11 cellular contexts compared by ENCODE assay signal in genomic region chr11:66380264-66380663, GRCh38. TPM values are rescaled to one million over a fixed set of nuclear protein-coding genes. Genes with fewer than 3 reads are reported as not detected.
DNase-seq lines count a peak whose midpoint lies in the region; TF ChIP-seq lines count a peak whose summit lies in the region.
"Not testable (repeated sequence)": the region's sequence is repeated elsewhere in the genome, so short reads cannot be mapped to it uniquely, and the experiment has no call there.
"Had no signal": no experiment of that assay in that cellular context is flagged by ENCODE, and none has a peak within 500 bp of the region (broad histone marks: within the 10 kb centered on the region; RNA-seq: fewer than 3 reads in every experiment).

No MANE protein-coding gene starts in this region.

- H3K4me3 ChIP-seq in A673 (ENCODE audit: low read depth, low read length, poor library complexity, severe bottlenecking); HEK293 (ENCODE audit: low read depth, low read length); NB4 (ENCODE audit: low read depth, low read length); WERI-Rb-1 (ENCODE audit: low read depth, low read length); epithelial cell of proximal tubule (ENCODE audit: low read depth, low read length): not testable (repeated sequence)

- not testable (repeated sequence) for TF ChIP-seq POLR2A in NB4 (IDR thresholded peaks at IDR 0.05; ENCODE audit: extremely low read depth, insufficient read length)

- not testable (repeated sequence) for DNase-seq in A673 (ENCODE audit: low spot score)
- DNase-seq in NB4 (ENCODE audit: low read depth) (peak; percentile 35), OCI-M1 (lab: John Stamatoyannopoulos, UW) (peak; percentile 24), WERI-Rb-1 (peak; percentile 60), epithelial cell of proximal tubule (ENCODE audit: low read depth) (peak; percentile 19), renal cortical epithelial cell (ENCODE audit: low read depth) (peak; percentile 84)
- DNase-seq in activated naive CD8-positive, alpha-beta T cell treated with anti-CD3 and anti-CD28 coated beads for 36 hours, result peak; percentile 13

- H3K27me3 Mint-ChIP-seq in activated naive CD8-positive, alpha-beta T cell treated with anti-CD3 and anti-CD28 coated beads for 36 hours, result not testable (repeated sequence)

- not testable (repeated sequence) for H3K9me3 Mint-ChIP-seq in activated naive CD8-positive, alpha-beta T cell treated with anti-CD3 and anti-CD28 coated beads for 36 hours

- H3K27ac ChIP-seq in A673 (ENCODE audit: low read depth, low read length, poor library complexity, severe bottlenecking); HEK293 (ENCODE audit: extremely low read depth, low read depth, low read length): not testable (repeated sequence)
- peak overlapping the region; percentile 35 for H3K27ac ChIP-seq in WERI-Rb-1

- not testable (repeated sequence) for H3K4me1 ChIP-seq in A673 (ENCODE audit: insufficient read depth, low read length, poor library complexity, severe bottlenecking); HEK293 (ENCODE audit: control insufficient read depth, insufficient read depth, low read length)

- TF ChIP-seq CTCF in A673 (conservative IDR thresholded peaks at IDR 0.05; ENCODE audit: low read depth, low read length), result peak; percentile 24; the same call in 1 of the 2 replicates
- not testable (repeated sequence) for TF ChIP-seq CTCF in HEK293 (tag by site-specific recombination; IDR thresholded peaks at IDR 0.05); NB4 (IDR thresholded peaks at IDR 0.05; ENCODE audit: low read depth, low read length); WERI-Rb-1 (IDR thresholded peaks at IDR 0.05; ENCODE audit: low read depth, low read length); epithelial cell of proximal tubule (conservative IDR thresholded peaks at IDR 0.05; ENCODE audit: low read depth, low read length)

- CTCF ChIA-PET in A673 (lab: Charles Lee), result not testable (repeated sequence)
- CTCF ChIA-PET in HEK293 (lab: Yijun Ruan, JAX), result interaction anchor here (1.1 to 2.2 kb wide), 4 partner anchors 8 to 69 kb away, joined by 3 to 17 read pairs (median 6); no protein-coding TSS in a partner anchor

- not testable (repeated sequence) for H3K9me3 ChIP-seq in A673 (ENCODE audit: low read depth, low read length, poor library complexity, severe bottlenecking); HEK293 (ENCODE audit: control insufficient read depth, insufficient read depth, low read depth, low read length); WERI-Rb-1 (ENCODE audit: severe bottlenecking)

- not testable (repeated sequence) for H3K4me3 Mint-ChIP-seq in activated naive CD8-positive, alpha-beta T cell treated with anti-CD3 and anti-CD28 coated beads for 36 hours

- H3K27ac Mint-ChIP-seq in activated naive CD8-positive, alpha-beta T cell treated with anti-CD3 and anti-CD28 coated beads for 36 hours, result not testable (repeated sequence)

- not testable (repeated sequence) for H3K36me3 Mint-ChIP-seq in activated naive CD8-positive, alpha-beta T cell treated with anti-CD3 and anti-CD28 coated beads for 36 hours

- not testable (repeated sequence) for H3K36me3 ChIP-seq in A673 (ENCODE audit: insufficient read depth, low read length, poor library complexity, severe bottlenecking); HEK293 (ENCODE audit: control insufficient read depth in 2 of 2, insufficient read depth in 1 of 2, low read length in 2 of 2); WERI-Rb-1

- POLR2A ChIA-PET in A673 (lab: Charles Lee; ENCODE audit: low non-redundant PET), result not testable (repeated sequence)
- POLR2A ChIA-PET in HEK293 (lab: Yijun Ruan, JAX), result interaction anchor here (1.1 kb wide), 1 partner anchor 8 kb away, joined by 7 read pairs; the partner anchor contains the start of gene SLC29A2

- BruUV-seq in A673 (replicated peaks; lab: Mats Ljungman, UMichigan), result not testable (repeated sequence)

- not testable (repeated sequence) for H3K4me1 Mint-ChIP-seq in activated naive CD8-positive, alpha-beta T cell treated with anti-CD3 and anti-CD28 coated beads for 36 hours

- H3K27me3 ChIP-seq in A673 (replicated peaks; ENCODE audit: insufficient read depth, low read depth, low read length, poor library complexity); WERI-Rb-1 (ENCODE audit: insufficient read depth, low read depth, severe bottlenecking): not testable (repeated sequence)

- intact Hi-C loops in A673 (cut with micrococcal nuclease; ENCODE audit: unreplicated experiment), result not testable (repeated sequence)

TF ChIP-seq in HEK293, 187 proteins besides CTCF, POLR2A, EP300 and RAD21:
- TF ChIP-seq EGR2 (tag by site-specific recombination; IDR thresholded peaks at IDR 0.05; ENCODE audit: low read depth) (0 out of 2 replicates have a peak, but pooled peaks have one; percentile 11), ZNF600 (tag by site-specific recombination; IDR thresholded peaks at IDR 0.05) (peak; percentile 65; the same call in 1 of the 2 replicates), ZNF394 (tag by site-specific recombination; IDR thresholded peaks at IDR 0.05; ENCODE audit: borderline replicate concordance) (peak; percentile 61; the same call in 1 of the 2 replicates), ZBTB44 (tag by site-specific recombination; IDR thresholded peaks at IDR 0.05) (0 out of 2 replicates have a peak, but pooled peaks have one; percentile 9), OSR2 (tag by site-specific recombination; IDR thresholded peaks at IDR 0.05) (peak; percentile 95)

RNA-seq across cellular contexts. Expression of gene SLC29A2, which starts 8.7 kb away (rescaled TPM):
- total RNA-seq in A673 (2021) (60.4 and 62.4 TPM in 2 replicates), epithelial cell of proximal tubule (6.6 and 12.3 TPM in 2 replicates), renal cortical epithelial cell (1.4 and 5.3 TPM in 2 replicates)
- total RNA-seq in activated naive CD8-positive, alpha-beta T cell treated with anti-CD3 and anti-CD28 coated beads for 36 hours, result 1 to 10 TPM; 8.1 to 9.0 TPM
- total RNA-seq: SJSA1 had no signal

RNA-seq across cellular contexts. Expression of gene B4GAT1, which starts 32.8 kb away (rescaled TPM):
- 47.1 and 53.6 TPM in 2 replicates for total RNA-seq in A673 (2021)
- total RNA-seq in activated naive CD8-positive, alpha-beta T cell treated with anti-CD3 and anti-CD28 coated beads for 36 hours, result 10 to 100 TPM in 1 of 2 experiments, 1 to 10 TPM in 1; 9.5 to 10.0 TPM
- total RNA-seq in epithelial cell of proximal tubule, result 32.0 and 36.2 TPM in 2 replicates
- 20.7 and 32.2 TPM in 2 replicates for total RNA-seq in renal cortical epithelial cell

RNA-seq across cellular contexts. Expression of gene BRMS1, which starts 35.4 kb away (rescaled TPM):
- 76.8 and 93.5 TPM in 2 replicates for total RNA-seq in A673 (2021)
- 10 to 100 TPM; 47.5 to 48.8 TPM for total RNA-seq in activated naive CD8-positive, alpha-beta T cell treated with anti-CD3 and anti-CD28 coated beads for 36 hours
- total RNA-seq in epithelial cell of proximal tubule, result 72.0 and 95.1 TPM in 2 replicates
- 50.1 and 74.1 TPM in 2 replicates for total RNA-seq in renal cortical epithelial cell

RNA-seq across cellular contexts. Expression of gene NPAS4, which starts 40.6 kb away (rescaled TPM):
- not detected in 2 replicates for total RNA-seq in A673 (2021)
- under 1 TPM in 1 of 2 experiments, not detected in 1; 0.16 TPM for total RNA-seq in activated naive CD8-positive, alpha-beta T cell treated with anti-CD3 and anti-CD28 coated beads for 36 hours
- not detected in 2 replicates for total RNA-seq in epithelial cell of proximal tubule
- not detected in 2 replicates for total RNA-seq in renal cortical epithelial cell
- total RNA-seq: Calu3; CD8-positive, alpha-beta T cell had no signal

RNA-seq across cellular contexts. Expression of gene RIN1, which starts 44.0 kb away (rescaled TPM):
- total RNA-seq in A673 (2021), result 4.9 and 6.4 TPM in 2 replicates
- 1 to 10 TPM; 1.5 to 1.6 TPM for total RNA-seq in activated naive CD8-positive, alpha-beta T cell treated with anti-CD3 and anti-CD28 coated beads for 36 hours
- 18.9 and 21.1 TPM in 2 replicates for total RNA-seq in epithelial cell of proximal tubule
- total RNA-seq in renal cortical epithelial cell, result 5.9 and 7.4 TPM in 2 replicates
